In the genomic region with DNA sequence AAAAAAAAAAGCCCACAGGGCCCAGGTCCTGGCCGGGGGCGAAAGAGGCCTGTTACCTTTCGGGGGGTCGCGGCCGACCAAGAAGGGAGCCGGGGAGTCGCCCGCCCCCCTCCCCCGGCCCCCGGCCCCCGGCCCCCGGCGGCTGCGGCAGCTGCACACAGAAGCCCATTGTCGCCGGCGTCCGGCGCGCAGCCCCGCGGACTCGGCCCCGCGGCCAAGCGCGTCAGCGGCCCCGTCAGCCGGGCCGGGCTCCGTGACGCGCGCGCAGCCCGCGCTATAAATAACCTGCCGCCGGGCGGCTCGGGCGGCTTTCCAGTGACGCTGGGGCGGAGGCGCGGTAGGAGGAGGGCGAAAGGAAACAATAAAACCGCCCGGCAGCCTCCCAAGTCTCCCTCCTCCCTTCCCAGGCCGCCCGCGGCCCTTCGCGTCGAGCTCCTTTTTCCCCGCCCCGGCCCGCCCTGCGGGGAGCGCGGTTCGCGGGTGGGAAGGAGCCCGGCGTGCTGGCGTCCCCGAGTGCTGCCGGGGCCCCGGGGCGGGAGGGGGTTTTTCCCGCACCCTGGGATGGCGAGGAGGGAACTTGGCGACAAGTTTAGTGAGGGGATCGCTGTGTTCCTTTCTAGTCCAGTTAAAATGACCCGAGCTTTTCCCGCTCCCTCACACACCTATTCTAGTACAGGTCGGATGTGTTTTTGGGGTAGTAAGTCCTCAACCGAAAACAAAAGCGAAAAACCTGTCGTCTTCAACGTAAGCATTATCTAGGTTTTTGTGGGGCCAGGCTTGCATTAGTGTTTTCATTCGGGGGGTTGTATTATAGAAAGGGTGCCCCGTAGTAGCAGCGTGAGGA, we compare ENCODE assay signal across 8 cellular contexts. TPM values are rescaled to one million over a fixed set of nuclear protein-coding genes. Genes with fewer than 3 reads are reported as not detected.
DNase-seq lines count a peak whose midpoint lies in the region; ATAC-seq and TF ChIP-seq lines count a peak whose summit lies in the region.

No MANE protein-coding gene starts in this region.

- H3K4me1 Mint-ChIP-seq in activated CD4-positive, alpha-beta memory T cell treated with anti-CD3 and anti-CD28 coated beads for 36 hours (ENCODE audit: low read depth): peaks cover 47% of the 10 kb centered on the region

- H3K36me3 ChIP-seq in BJ (ENCODE audit: control insufficient read depth, insufficient read depth, low read length): no peaks in the 10 kb centered on the region
- no peaks in the 10 kb centered on the region for H3K36me3 ChIP-seq in duodenal mucosa (ENCODE audit: control insufficient read depth in 1 of 2, insufficient read depth in 2 of 2, low read length in 2 of 2)
- H3K36me3 ChIP-seq in lower lobe of right lung: no peaks in the 10 kb centered on the region

- no peaks in the 10 kb centered on the region for H3K27me3 Mint-ChIP-seq in activated CD4-positive, alpha-beta memory T cell treated with anti-CD3 and anti-CD28 coated beads for 36 hours

- H3K9me3 Mint-ChIP-seq in activated CD4-positive, alpha-beta memory T cell treated with anti-CD3 and anti-CD28 coated beads for 36 hours: no peaks in the 10 kb centered on the region

- peak overlapping the region; percentile 81 for H3K4me3 ChIP-seq in BJ (ENCODE audit: low read depth, low read length)
- peak overlapping the region; percentile 78 to 97 for H3K4me3 ChIP-seq in duodenal mucosa (ENCODE audit: low read depth in 1 of 2, low read length in 2 of 2)
- peak overlapping the region; percentile 75 for H3K4me3 ChIP-seq in lower lobe of right lung

- H3K36me3 Mint-ChIP-seq in activated CD4-positive, alpha-beta memory T cell treated with anti-CD3 and anti-CD28 coated beads for 36 hours: no peaks in the 10 kb centered on the region

- H3K9me3 ChIP-seq in duodenal mucosa (ENCODE audit: control insufficient read depth in 1 of 2, low read length in 2 of 2): no peaks in the 10 kb centered on the region
- no peaks in the 10 kb centered on the region for H3K9me3 ChIP-seq in lower lobe of right lung

- POLR2A ChIA-PET in BJ (lab: Charles Lee): interaction anchor here (0.6 to 1.5 kb wide), 4 partner anchors 8 to 124 kb away, joined by 3 to 11 read pairs (median 4); no protein-coding TSS in a partner anchor
- POLR2A ChIA-PET in activated CD4-positive, alpha-beta memory T cell treated with anti-CD3 and anti-CD28 coated beads for 36 hours (lab: Charles Lee): interaction anchor here (1.1 to 3.4 kb wide), 5 partner anchors 9 to 95 kb away, joined by 3 to 39 read pairs (median 10); partner anchors contain the start of genes GPD2 and NR4A2

- peak overlapping the region; percentile 99 for H3K27ac Mint-ChIP-seq in activated CD4-positive, alpha-beta memory T cell treated with anti-CD3 and anti-CD28 coated beads for 36 hours

- H3K27ac ChIP-seq in duodenal mucosa (ENCODE audit: low read depth, low read length) (peak overlapping the region; percentile 100), lower lobe of right lung (peak overlapping the region; percentile 100)

- H3K27me3 ChIP-seq in BJ (ENCODE audit: control insufficient read depth, insufficient read depth, low read length) (no peaks in the 10 kb centered on the region), duodenal mucosa (ENCODE audit: control insufficient read depth in 1 of 2, insufficient read depth in 2 of 2, low read length in 2 of 2) (no peaks in the 10 kb centered on the region), lower lobe of right lung (ENCODE audit: low read depth) (no peaks in the 10 kb centered on the region)

- no peak for TF ChIP-seq CTCF in BJ (IDR thresholded peaks at IDR 0.05; ENCODE audit: insufficient read depth, low read depth, low read length)
- TF ChIP-seq CTCF in lower lobe of right lung (IDR thresholded peaks at IDR 0.05): no peak

- intact Hi-C loops in activated CD4-positive, alpha-beta memory T cell treated with anti-CD3 and anti-CD28 coated beads for 36 hours (cut with micrococcal nuclease): loop anchor here (1.0 kb wide), 1 partner anchor 43 kb away; no protein-coding TSS in a partner anchor
- intact Hi-C loops in lower lobe of right lung (cut with DNase I): no loop called here

- ATAC-seq in GM19324 (IDR thresholded peaks at IDR 0.05; ENCODE audit: low FRiP score, unreplicated experiment): peak; percentile 64
- peak; percentile 48 for ATAC-seq in HG03442 (IDR thresholded peaks at IDR 0.05; ENCODE audit: unreplicated experiment)
- peak; percentile 91 to 94 for ATAC-seq in lower lobe of right lung

- H3K4me3 Mint-ChIP-seq in activated CD4-positive, alpha-beta memory T cell treated with anti-CD3 and anti-CD28 coated beads for 36 hours: peak overlapping the region; percentile 94

- CTCF ChIA-PET in BJ (lab: Yijun Ruan, JAX): interaction anchor here (0.6 to 0.9 kb wide), 2 partner anchors 8 to 12 kb away, joined by 3 read pairs; no protein-coding TSS in a partner anchor
- CTCF ChIA-PET in activated CD4-positive, alpha-beta memory T cell treated with anti-CD3 and anti-CD28 coated beads for 36 hours (lab: Charles Lee): interaction anchor here (0.6 to 2.9 kb wide), 4 partner anchors 8 to 966 kb away, joined by 3 to 14 read pairs (median 4); no protein-coding TSS in a partner anchor

- DNase-seq in BJ (ENCODE audit: low read depth) (peak; percentile 61), NCI-H69 (lab: John Stamatoyannopoulos, UW) (peak; percentile 94), lower lobe of right lung (peak; percentile 96)
- DNase-seq in activated CD4-positive, alpha-beta memory T cell treated with anti-CD3 and anti-CD28 coated beads for 36 hours: peak; percentile 90
- peak; percentile 74 to 83 for DNase-seq in stimulated activated CD4-positive, alpha-beta T cell treated with anti-CD3 and anti-CD28 coated beads, Interleukin-4, amount 100 ng/mL, for 48 hours (ENCODE audit: low read depth in 2 of 2)

- H3K4me1 ChIP-seq in duodenal mucosa (ENCODE audit: control insufficient read depth in 1 of 2, insufficient read depth in 2 of 2, low read length in 2 of 2) (peaks cover 19 to 34% of the 10 kb centered on the region in 2 donors), lower lobe of right lung (peaks cover 38% of the 10 kb centered on the region)

- peak overlapping the region; percentile 86 to 99 for H3K9ac ChIP-seq in duodenal mucosa (ENCODE audit: low read depth in 1 of 2, low read length in 2 of 2)

RNA-seq across cellular contexts. Expression of gene NR4A2, which starts 10.0 kb away (rescaled TPM):
- polyA plus RNA-seq in BJ (2011; rRNA removed): 0.50 and 1.5 TPM in 2 replicates
- polyA minus RNA-seq in BJ (2011; rRNA and poly(A)+ RNA removed): 6.4 and 6.5 TPM in 2 replicates
- 10 to 100 TPM in 1 of 2 experiments, 1 to 10 TPM in 1; 9.3 to 10.0 TPM for total RNA-seq in activated CD4-positive, alpha-beta memory T cell treated with anti-CD3 and anti-CD28 coated beads for 36 hours
- 4.0 TPM for total RNA-seq in lower lobe of right lung

Comparison
In these comparisons a context has a peak if more than half of its experiments do, and no peak if none do; other contexts are left out.
1. Peak in every context shown above with its lines: DNase-seq, ATAC-seq, H3K4me3 ChIP-seq and H3K27ac ChIP-seq.